Comparison of ENCODE assay signal across 8 cellular contexts in genomic region chr2:10434885-10435419, GRCh38. TPM values are rescaled to one million over a fixed set of nuclear protein-coding genes. Genes with fewer than 3 reads are reported as not detected.
A peak's percentile ranks its signal among the peaks of the same experiment; 100 is the strongest.
DNase-seq lines count a peak whose midpoint lies in the region; ATAC-seq, FAIRE-seq and TF ChIP-seq lines count a peak whose summit lies in the region.

No MANE protein-coding gene starts in this region.

- ATAC-seq in HG03066 (IDR thresholded peaks at IDR 0.05; ENCODE audit: low read depth, unreplicated experiment) (peak; percentile 78), HepG2 (peak; percentile 82)

- peaks cover 57% of the 10 kb centered on the region for H3K4me1 ChIP-seq in HepG2 (ENCODE audit: insufficient read depth, low read length)

- peak overlapping the region in 1 of 3 experiments; percentile 28; a peak in 1 of 6 replicates for H3K4me3 ChIP-seq in HepG2 (replicated peaks in 1 of 3; ENCODE audit: insufficient read depth in 1 of 3, low read depth in 2 of 3, low read length in 3 of 3)

- CTCF ChIA-PET in HepG2 (lab: Yijun Ruan, JAX; ENCODE audit: low intra/inter-chr PET ratio, low total read pairs), result interaction anchor here (0.7 to 2.5 kb wide), 8 partner anchors 129 to 362 kb away, joined by 3 to 32 read pairs (median 8); no protein-coding TSS in a partner anchor

- peak overlapping the region; percentile 56 for H3K4me2 ChIP-seq in HepG2 (ENCODE audit: low read depth, low read length)

- 3% methylated on average over 8 of the region's 19 CpGs for WGBS in HepG2 (ENCODE audit: low lambda C conversion rate)

- H2AFZ ChIP-seq in HepG2 (ENCODE audit: low read length), result no peak overlapping the region

- in situ Hi-C loops in HepG2 (cut with HindIII; ENCODE audit: extremely low pct_ligation_motif_present, low pct_unique_long_range_greater_than_20kb), result loop anchor here (5.0 to 25.0 kb wide), 3 partner anchors 313 to 623 kb away; partner anchors contain the start of gene RRM2

- peak; percentile 55 to 86 for DNase-seq in NCI-H524 (lab: John Stamatoyannopoulos, UW)
- DNase-seq in NCI-H524 treated with DMSO at 0.1 percent for 48 hours (lab: John Stamatoyannopoulos, UW), result no peak
- DNase-seq in NCI-H2227 (lab: John Stamatoyannopoulos, UW; ENCODE audit: unreplicated experiment), result peak; percentile 89
- peak; percentile 42 to 64 (median 58) for DNase-seq in activated CD4-positive, CD25-positive, alpha-beta regulatory T cell (lab: John Stamatoyannopoulos, UW)
- DNase-seq in central memory CD4-positive, alpha-beta T cell, result peak; percentile 64
- peak; percentile 80 for DNase-seq in HepG2 (ENCODE audit: low spot score)
- peak; percentile 65 to 68 (median 66) for DNase-seq in stimulated activated CD4-positive, alpha-beta T cell treated with anti-CD3 and anti-CD28 coated beads, TNF-alpha, amount 100 ng/mL, for 48 hours (ENCODE audit: low read depth in 3 of 3)

- H3K27ac ChIP-seq in HepG2 (ENCODE audit: extremely low read length, insufficient read depth, low read length), result no peak overlapping the region

- TF ChIP-seq POLR2A in HepG2 (IDR thresholded peaks at IDR 0.05; ENCODE audit: insufficient read depth in 1 of 2, low read depth in 2 of 2, low read length in 2 of 2), result no peak

- peak; percentile 100 for TF ChIP-seq RAD21 in HepG2 (CRISPR knock-in tag; IDR thresholded peaks at IDR 0.05)

- H3K27me3 ChIP-seq in HepG2 (ENCODE audit: control insufficient read depth in 1 of 2, insufficient read depth in 2 of 2, low read length in 2 of 2), result peaks cover 10 to 49% of the 10 kb centered on the region in 2 experiments

- H4K20me1 ChIP-seq in HepG2 (ENCODE audit: insufficient read depth, low read length), result no peaks in the 10 kb centered on the region

- peak; percentile 100 for TF ChIP-seq CTCF in HepG2 (CRISPR knock-in tag; IDR thresholded peaks at IDR 0.05)

- intact Hi-C loops in HepG2 (cut with micrococcal nuclease; ENCODE audit: unreplicated experiment), result loop anchor here (1.0 to 5.0 kb wide), 5 partner anchors 26 to 311 kb away; no protein-coding TSS in a partner anchor

- peak; percentile 72 for FAIRE-seq in HepG2 (lab: Jason Lieb, UNC)

- H3K9ac ChIP-seq in HepG2 (ENCODE audit: insufficient read depth, low read depth, low read length), result no peak overlapping the region

- H3K36me3 ChIP-seq in HepG2 (replicated peaks in 1 of 2; ENCODE audit: control insufficient read depth in 1 of 2, insufficient read depth in 2 of 2, low read length in 2 of 2), result peaks cover 3 to 8% of the 10 kb centered on the region in 2 experiments

- POLR2A ChIA-PET in HepG2 (lab: Yijun Ruan, JAX), result interaction anchor here (0.5 to 2.7 kb wide), 5 partner anchors 14 to 415 kb away, joined by 4 to 20 read pairs (median 8); partner anchors contain the start of gene ODC1

- TF ChIP-seq EP300 in HepG2 (IDR thresholded peaks at IDR 0.05; ENCODE audit: low read depth in 2 of 2, low read length in 2 of 2) (no peak), HepG2 (CRISPR knock-in tag; IDR thresholded peaks at IDR 0.05; ENCODE audit: borderline replicate concordance) (no peak)

- BruUV-seq in HepG2 (replicated peaks; lab: Mats Ljungman, UMichigan), result no TSS peak

- H3K79me2 ChIP-seq in HepG2 (ENCODE audit: insufficient read depth, low read length), result no peaks in the 10 kb centered on the region

- H3K9me3 ChIP-seq in HepG2 (ENCODE audit: low read length), result no peaks in the 10 kb centered on the region

TF ChIP-seq in HepG2, 621 proteins besides CTCF, POLR2A, EP300 and RAD21 (continues in another document):
- peak; percentile 60 for TF ChIP-seq FOXA3 (CRISPR knock-in tag; IDR thresholded peaks at IDR 0.05)
- TF ChIP-seq FOXO1 (CRISPR knock-in tag; IDR thresholded peaks at IDR 0.05), result peak; percentile 81
- no peak for TF ChIP-seq DRAP1 (CRISPR knock-in tag; IDR thresholded peaks at IDR 0.05)
- no peak for TF ChIP-seq SP1 (IDR thresholded peaks at IDR 0.05)
- peak; percentile 50; the same call in 1 of the 2 replicates for TF ChIP-seq SP1 (CRISPR knock-in tag; IDR thresholded peaks at IDR 0.05)
- 0 out of 2 replicates have a peak, but pooled peaks have one; percentile 25 for TF ChIP-seq MED1 (CRISPR knock-in tag; IDR thresholded peaks at IDR 0.05)
- no peak for TF ChIP-seq PRMT3 (CRISPR knock-in tag; IDR thresholded peaks at IDR 0.05; ENCODE audit: borderline replicate concordance, low read depth)
- peak; percentile 55; the same call in 1 of the 2 replicates for TF ChIP-seq MYC (CRISPR knock-in tag; IDR thresholded peaks at IDR 0.05; ENCODE audit: borderline replicate concordance)
- 0 out of 2 replicates have a peak, but pooled peaks have one; percentile 31 for TF ChIP-seq PAXIP1 (CRISPR knock-in tag; conservative IDR thresholded peaks at IDR 0.05)
- TF ChIP-seq ASH2L (IDR thresholded peaks at IDR 0.05; ENCODE audit: insufficient read length, low read depth, low read length), result peak; percentile 32
- peak; percentile 78; the same call in 1 of the 2 replicates for TF ChIP-seq THRA (CRISPR knock-in tag; IDR thresholded peaks at IDR 0.05; ENCODE audit: borderline replicate concordance)
- TF ChIP-seq CENPX (CRISPR knock-in tag; IDR thresholded peaks at IDR 0.05), result no peak
- no peak for TF ChIP-seq ZNF225 (CRISPR knock-in tag; IDR thresholded peaks at IDR 0.05)
- peak; percentile 56; the same call in 1 of the 3 replicates for TF ChIP-seq MXI1 (IDR thresholded peaks at IDR 0.05; ENCODE audit: borderline replicate concordance, low read depth, low read length)

RNA-seq across cellular contexts. Expression of gene ODC1, which starts 13.2 kb away (rescaled TPM):
- 371 and 422 TPM in 2 replicates for total RNA-seq in HepG2 (2016; rRNA removed; fragmentation: Illumina TruSeq; extraction: Trizol)
- 747 and 845 TPM in 2 replicates for total RNA-seq in HepG2 (2016; cell fraction: cytosol; rRNA removed; fragmentation: Illumina TruSeq; extraction: Trizol; ENCODE audit: low read depth)
- total RNA-seq in HepG2 (2016; cell fraction: insoluble cytoplasmic fraction; rRNA removed; fragmentation: Illumina TruSeq; extraction: Trizol), result 382 and 405 TPM in 2 replicates
- 1,179 and 1,380 TPM in 2 replicates for total RNA-seq in HepG2 (2016; cell fraction: membrane; rRNA removed; fragmentation: Illumina TruSeq; extraction: Trizol)
- 154 and 170 TPM in 2 replicates for total RNA-seq in HepG2 (2016; cell fraction: nucleus; rRNA removed; fragmentation: Illumina TruSeq; extraction: Trizol)
- polyA plus RNA-seq in HepG2 (2011; rRNA removed), result 105 and 142 TPM in 2 replicates
- 93.6 and 131 TPM in 2 replicates for polyA plus RNA-seq in HepG2 (2011; cell fraction: cytosol; rRNA removed)
- 44.5 and 56.5 TPM in 2 replicates for polyA plus RNA-seq in HepG2 (2011; cell fraction: nucleus; rRNA removed)
- polyA plus RNA-seq in HepG2 (2012), result 108 and 109 TPM in 2 replicates
- polyA plus RNA-seq in HepG2 (2016; cell fraction: cytosol; fragmentation: Illumina TruSeq; extraction: Trizol; ENCODE audit: low read depth), result 923 and 940 TPM in 2 replicates
- polyA plus RNA-seq in HepG2 (2016; cell fraction: insoluble cytoplasmic fraction; fragmentation: Illumina TruSeq; extraction: Trizol; ENCODE audit: low read depth), result 367 and 392 TPM in 2 replicates
- polyA plus RNA-seq in HepG2 (2016; cell fraction: membrane; fragmentation: Illumina TruSeq; extraction: Trizol; ENCODE audit: low read depth), result 1,008 and 1,080 TPM in 2 replicates
- polyA plus RNA-seq in HepG2 (2016; cell fraction: nucleus; fragmentation: Illumina TruSeq; extraction: Trizol; ENCODE audit: insufficient read depth, low read depth), result 235 and 237 TPM in 2 replicates
- polyA minus RNA-seq in HepG2 (2011; rRNA and poly(A)+ RNA removed; ENCODE audit: low replicate concordance), result 64.0 and 223 TPM in 2 replicates
- 53.3 and 58.5 TPM in 2 replicates for polyA minus RNA-seq in HepG2 (2011; cell fraction: cytosol; rRNA and poly(A)+ RNA removed)
- 32.7 and 35.2 TPM in 2 replicates for polyA minus RNA-seq in HepG2 (2011; cell fraction: nucleus; rRNA and poly(A)+ RNA removed)
